12 cellular contexts compared by ENCODE assay signal in genomic region chr2:152506843-152507242, GRCh38.
A peak's percentile ranks its signal among the peaks of the same experiment; 100 is the strongest.
DNase-seq lines count a peak whose midpoint lies in the region; ATAC-seq, FAIRE-seq and TF ChIP-seq lines count a peak whose summit lies in the region.
"Had no signal": no experiment of that assay in that cellular context is flagged by ENCODE, and none has a peak within 500 bp of the region (broad histone marks: within the 10 kb centered on the region; RNA-seq: fewer than 3 reads in every experiment).

No MANE protein-coding gene starts in this region.

- ATAC-seq in GM19395 (IDR thresholded peaks at IDR 0.05; ENCODE audit: unreplicated experiment) (peak; percentile 54), HG03354 (IDR thresholded peaks at IDR 0.05; ENCODE audit: poor library complexity, severe bottlenecking, unreplicated experiment) (peak; percentile 65), GM19397 (IDR thresholded peaks at IDR 0.05; ENCODE audit: unreplicated experiment) (no peak)

- no peak for TF ChIP-seq CTCF in astrocyte of the spinal cord (IDR thresholded peaks at IDR 0.05; ENCODE audit: low read depth, low read length)

- DNase-seq in astrocyte of the spinal cord (ENCODE audit: low read depth, low spot score) (peak; percentile 88), urothelium cell line (ENCODE audit: low spot score) (no peak), cerebellum (ENCODE audit: low spot score) (no peak), globus pallidus (ENCODE audit: low spot score) (no peak)
- DNase-seq: C1 segment of cervical spinal cord, sigmoid colon, stomach had no signal

- FAIRE-seq in A204.1 (lab: Jason Lieb, UNC) (peak; percentile 96), urothelium cell line (lab: Jason Lieb, UNC) (no peak)

- in situ Hi-C loops in astrocyte of the spinal cord (cut with HindIII; ENCODE audit: low sequenced_read_pairs): no loop called here

- H3K4me3 ChIP-seq in astrocyte of the spinal cord (ENCODE audit: low read depth, low read length): no peak overlapping the region
- H3K4me3 ChIP-seq: cardiac muscle cell, sigmoid colon, stomach had no signal
